ENCODE assay signal across 9 cellular contexts in genomic region chr2:70946832-70947442, GRCh38. TPM values are rescaled to one million over a fixed set of nuclear protein-coding genes. Genes with fewer than 3 reads are reported as not detected.
DNase-seq lines count a peak whose midpoint lies in the region; ATAC-seq and TF ChIP-seq lines count a peak whose summit lies in the region.
"Had no signal": no experiment of that assay in that cellular context is flagged by ENCODE, and none has a peak within 500 bp of the region (broad histone marks: within the 10 kb centered on the region; RNA-seq: fewer than 3 reads in every experiment).

No MANE protein-coding gene starts in this region.

- peaks cover 12% of the 10 kb centered on the region for H3K4me1 Mint-ChIP-seq in activated naive CD8-positive, alpha-beta T cell treated with anti-CD3 and anti-CD28 coated beads, Interleukin-2, amount 50 U/mL, for 24 hours

- H3K27ac Mint-ChIP-seq in activated naive CD8-positive, alpha-beta T cell treated with anti-CD3 and anti-CD28 coated beads, Interleukin-2, amount 50 U/mL, for 24 hours = no peak overlapping the region

- H3K4me1 ChIP-seq in right atrium auricular region = peaks cover 0 to 13% of the 10 kb centered on the region in 2 donors
- H3K4me1 ChIP-seq in sigmoid colon = peaks cover 0 to 11% (median 5%) of the 10 kb centered on the region in 4 donors

- H3K27me3 ChIP-seq in right atrium auricular region = no peaks in the 10 kb centered on the region
- peaks cover 0 to 25% (median 0%) of the 10 kb centered on the region in 3 donors for H3K27me3 ChIP-seq in sigmoid colon

- WGBS in sigmoid colon, 2 donors = 19 to 22% methylated on average over 8 of the region's 8 CpGs

- peak; percentile 61 for TF ChIP-seq CTCF in LNCAP (IDR thresholded peaks at IDR 0.05)
- peak; percentile 68 to 84 for TF ChIP-seq CTCF in right atrium auricular region (IDR thresholded peaks at IDR 0.05)
- TF ChIP-seq CTCF in sigmoid colon (IDR thresholded peaks at IDR 0.05) = peak; percentile 30 to 72 (median 54)

- H3K36me3 ChIP-seq in right atrium auricular region = no peaks in the 10 kb centered on the region
- no peaks in the 10 kb centered on the region for H3K36me3 ChIP-seq in sigmoid colon

- H3K9me3 Mint-ChIP-seq in activated naive CD8-positive, alpha-beta T cell treated with anti-CD3 and anti-CD28 coated beads, Interleukin-2, amount 50 U/mL, for 24 hours = no peaks in the 10 kb centered on the region

- peaks cover 19% of the 10 kb centered on the region for H3K27me3 Mint-ChIP-seq in activated naive CD8-positive, alpha-beta T cell treated with anti-CD3 and anti-CD28 coated beads, Interleukin-2, amount 50 U/mL, for 24 hours

- H3K4me3 Mint-ChIP-seq in activated naive CD8-positive, alpha-beta T cell treated with anti-CD3 and anti-CD28 coated beads, Interleukin-2, amount 50 U/mL, for 24 hours = no peak overlapping the region

- H3K4me3 ChIP-seq in right atrium auricular region (no peak overlapping the region), sigmoid colon (no peak overlapping the region)

- DNase-seq in DMS79 (lab: John Stamatoyannopoulos, UW) (peak; percentile 21), SHP77 (lab: John Stamatoyannopoulos, UW) (peak; percentile 47 to 49), right atrium auricular region (ENCODE audit: low spot score) (peak; percentile 71), sigmoid colon (peak; percentile 66)
- DNase-seq in activated naive CD8-positive, alpha-beta T cell treated with anti-CD3 and anti-CD28 coated beads, Interleukin-2, amount 50 U/mL, for 24 hours = peak; percentile 52

- H3K36me3 Mint-ChIP-seq in activated naive CD8-positive, alpha-beta T cell treated with anti-CD3 and anti-CD28 coated beads, Interleukin-2, amount 50 U/mL, for 24 hours (ENCODE audit: low read depth) = no peaks in the 10 kb centered on the region

- H3K9me3 ChIP-seq in right atrium auricular region (no peaks in the 10 kb centered on the region), sigmoid colon (no peaks in the 10 kb centered on the region)

- ATAC-seq in activated naive CD8-positive, alpha-beta T cell treated with anti-CD3 and anti-CD28 coated beads, Interleukin-2, amount 50 U/mL, for 24 hours = no peak
- no peak for ATAC-seq in HG03521 (IDR thresholded peaks at IDR 0.05; ENCODE audit: unreplicated experiment)
- ATAC-seq in HG03196 (IDR thresholded peaks at IDR 0.05; ENCODE audit: unreplicated experiment) = no peak

- TF ChIP-seq EP300 in sigmoid colon (IDR thresholded peaks at IDR 0.05) = no peak

- intact Hi-C loops in sigmoid colon (cut with DNase I) = loop anchor here (1.0 to 5.0 kb wide), 3 partner anchors 76 to 155 kb away; partner anchors contain the start of gene FIGLA

- H3K27ac ChIP-seq in right atrium auricular region (no peak overlapping the region), sigmoid colon (no peak overlapping the region)

- TF ChIP-seq POLR2A in sigmoid colon (IDR thresholded peaks at IDR 0.05) = no peak

RNA-seq across cellular contexts. Expression of gene ATP6V1B1, which starts 11.2 kb away (rescaled TPM):
- total RNA-seq in right atrium auricular region (not detected), sigmoid colon (1 to 10 TPM in 1 of 4 donors, under 1 TPM in 1, not detected in 2; 0.66 to 1.9 TPM)
- under 1 TPM in 1 of 3 donors, not detected in 2; 0.16 TPM for polyA plus RNA-seq in sigmoid colon
- total RNA-seq: activated CD8-positive, alpha-beta memory T cell treated with anti-CD3 and anti-CD28 coated beads for 36 hours had no signal

RNA-seq across cellular contexts. Expression of gene ANKRD53, which starts 31.5 kb away (rescaled TPM):
- total RNA-seq in right atrium auricular region (1 to 10 TPM in 1 of 2 donors, under 1 TPM in 1; 0.78 to 1.7 TPM), sigmoid colon (1 to 10 TPM in 2 of 4 donors, under 1 TPM in 2; 0.49 to 1.9 (median 0.87) TPM)
- polyA plus RNA-seq in sigmoid colon = 1 to 10 TPM in 2 of 3 donors, not detected in 1; 1.0 to 1.2 TPM
- total RNA-seq: activated CD8-positive, alpha-beta memory T cell treated with anti-CD3 and anti-CD28 coated beads for 36 hours had no signal

RNA-seq across cellular contexts. Expression of gene VAX2, which starts 46.6 kb away (rescaled TPM):
- total RNA-seq in right atrium auricular region (under 1 TPM; 0.70 to 0.86 TPM), sigmoid colon (1 to 10 TPM in 1 of 4 donors, under 1 TPM in 1, not detected in 2; 0.83 to 1.8 TPM)
- under 1 TPM in 2 of 3 donors, not detected in 1; 0.07 to 0.60 TPM for polyA plus RNA-seq in sigmoid colon
- total RNA-seq: activated CD8-positive, alpha-beta memory T cell treated with anti-CD3 and anti-CD28 coated beads for 36 hours had no signal

RNA-seq across cellular contexts. Expression of gene TEX261, which starts 47.7 kb away (rescaled TPM):
- total RNA-seq in right atrium auricular region (10 to 100 TPM; 26.7 to 38.0 TPM), sigmoid colon (10 to 100 TPM; 19.5 to 26.5 (median 22.8) TPM)
- 10 to 100 TPM; 12.0 to 47.6 (median 16.8) TPM for polyA plus RNA-seq in sigmoid colon

Comparison
In these comparisons a context has a peak if more than half of its experiments do, and no peak if none do; other contexts are left out.
1. DNase-seq: peak in every context shown above with its lines; median percentile 71 in right atrium auricular region; 66 in sigmoid colon; 52 in activated naive CD8-positive, alpha-beta T cell treated with anti-CD3 and anti-CD28 coated beads, Interleukin-2, amount 50 U/mL, for 24 hours; 48 in SHP77; 21 in DMS79.